8 cellular contexts compared by ENCODE assay signal in the genomic region with DNA sequence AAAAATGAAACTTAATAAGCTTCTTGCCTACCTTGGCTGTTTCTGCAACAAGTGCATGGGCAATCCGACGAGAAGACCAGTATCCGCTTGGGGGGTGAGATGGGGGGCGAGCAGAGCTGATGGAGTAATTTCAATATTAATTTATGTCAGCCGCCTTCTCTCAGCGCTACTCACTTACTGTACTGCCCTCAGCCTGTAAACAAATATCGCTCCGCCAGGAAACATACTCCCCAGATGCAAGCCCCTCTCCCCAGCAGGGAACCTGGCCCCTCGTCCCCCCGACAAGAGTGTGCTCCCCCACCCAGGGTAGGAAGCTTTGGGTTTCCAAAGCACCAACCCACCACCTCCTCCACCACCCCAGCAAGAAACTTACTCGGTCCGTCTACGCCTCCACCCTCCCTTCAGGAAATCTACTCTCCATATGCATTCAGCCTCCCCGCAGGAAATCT. TPM values are rescaled to one million over a fixed set of nuclear protein-coding genes. Genes with fewer than 3 reads are reported as not detected.
A peak's percentile ranks its signal among the peaks of the same experiment; 100 is the strongest.
DNase-seq lines count a peak whose midpoint lies in the region; ATAC-seq and TF ChIP-seq lines count a peak whose summit lies in the region.

No MANE protein-coding gene starts in this region.

- H3K79me2 ChIP-seq in PC-3 (ENCODE audit: low read length) = peaks cover 58% of the 10 kb centered on the region
- peaks cover 41% of the 10 kb centered on the region for H3K79me2 ChIP-seq in neural cell (replicated peaks; ENCODE audit: insufficient read depth, low read length)

- peak overlapping the region; percentile 82 for H2AFZ ChIP-seq in PC-3 (ENCODE audit: low read length)
- peak overlapping the region; percentile 89 for H2AFZ ChIP-seq in neural cell (ENCODE audit: low read depth, low read length)

- TF ChIP-seq POLR2A in erythroblast (IDR thresholded peaks at IDR 0.05; ENCODE audit: low read length) = no peak

- TF ChIP-seq RAD21 in neural cell (conservative IDR thresholded peaks at IDR 0.05) = no peak

- ATAC-seq in PC-3 (peak; percentile 10), GM21447 (IDR thresholded peaks at IDR 0.05; ENCODE audit: unreplicated experiment) (no peak)

- H3K9me3 ChIP-seq in PC-3 (ENCODE audit: low read length) (no peaks in the 10 kb centered on the region), colonic mucosa (no peaks in the 10 kb centered on the region), neural cell (ENCODE audit: low read length) (no peaks in the 10 kb centered on the region)

- TF ChIP-seq CTCF in PC-3 (conservative IDR thresholded peaks at IDR 0.05; ENCODE audit: low read depth, low read length) (no peak), colonic mucosa (IDR thresholded peaks at IDR 0.05) (no peak), neural cell (IDR thresholded peaks at IDR 0.05; ENCODE audit: poor library complexity, severe bottlenecking) (no peak)

- intact Hi-C loops in PC-3 (cut with micrococcal nuclease) (loop anchor here (1.0 to 5.0 kb wide), 5 partner anchors 49 to 220 kb away; no protein-coding TSS in a partner anchor), colonic mucosa (cut with DNase I) (no loop called here)

- peak overlapping the region; percentile 74 for H3K9ac ChIP-seq in PC-3 (ENCODE audit: low read length)
- peak overlapping the region; percentile 45 to 80 for H3K9ac ChIP-seq in colonic mucosa (ENCODE audit: low read depth in 2 of 2, low read length in 2 of 2)
- peak overlapping the region; percentile 100 for H3K9ac ChIP-seq in neural cell (ENCODE audit: low read length)

- H3K4me2 ChIP-seq in PC-3 (ENCODE audit: low read length) = peak overlapping the region; percentile 85
- H3K4me2 ChIP-seq in neural cell (ENCODE audit: low read length) = peak overlapping the region; percentile 93

- H3K4me1 ChIP-seq in PC-3 (ENCODE audit: insufficient read depth, low read length) (peaks cover 21% of the 10 kb centered on the region), colonic mucosa (no peaks in the 10 kb centered on the region)

- H3F3A ChIP-seq in PC-3 (ENCODE audit: low read length, unreplicated experiment) (no peaks in the 10 kb centered on the region), neural cell (ENCODE audit: insufficient read depth, low read length, poor library complexity, severe bottlenecking) (peaks cover 16% of the 10 kb centered on the region)

- H3K27ac ChIP-seq in PC-3 (ENCODE audit: low read length) (peak overlapping the region; percentile 72), colonic mucosa (peak overlapping the region; percentile 93), neural cell (ENCODE audit: low read length) (peak overlapping the region; percentile 100)

- H3K27me3 ChIP-seq in PC-3 (ENCODE audit: low read length) (no peaks in the 10 kb centered on the region), colonic mucosa (no peaks in the 10 kb centered on the region), neural cell (ENCODE audit: insufficient read depth, low read depth, low read length) (no peaks in the 10 kb centered on the region)

- CTCF ChIA-PET in PC-3 (lab: Charles Lee) = interaction anchor here (0.6 to 1.8 kb wide), 4 partner anchors 27 to 119 kb away, joined by 6 to 14 read pairs (median 9); no protein-coding TSS in a partner anchor

- H4K20me1 ChIP-seq in PC-3 (ENCODE audit: low read length) (peaks cover 12% of the 10 kb centered on the region), neural cell (ENCODE audit: insufficient read depth) (no peaks in the 10 kb centered on the region)

- H3K36me3 ChIP-seq in PC-3 (ENCODE audit: low read depth, low read length) = no peaks in the 10 kb centered on the region
- H3K36me3 ChIP-seq in colonic mucosa = no peaks in the 10 kb centered on the region
- H3K36me3 ChIP-seq in neural cell (ENCODE audit: insufficient read depth, low read length) = no peaks in the 10 kb centered on the region

- no peaks in the 10 kb centered on the region for H3K9me2 ChIP-seq in PC-3 (replicated peaks; ENCODE audit: low read length)
- H3K9me2 ChIP-seq in neural cell (ENCODE audit: insufficient read depth, low read length) = no peaks in the 10 kb centered on the region

- TF ChIP-seq EP300 in neural cell (conservative IDR thresholded peaks at IDR 0.05; ENCODE audit: poor library complexity, severe bottlenecking) = no peak

- DNase-seq in SHP77 treated with DMSO at 0.1 percent for 48 hours (lab: John Stamatoyannopoulos, UW) (peak; percentile 47), SHP77 (lab: John Stamatoyannopoulos, UW) (no peak), PC-3 (no peak), colonic mucosa (no peak), erythroblast (lab: John Stamatoyannopoulos, UW) (no peak)
- no peak for DNase-seq in stimulated activated CD4-positive, alpha-beta T cell treated with anti-CD3 and anti-CD28 coated beads, Interleukin-12 subunit alpha, Interleukin-12 subunit beta, amount 100 ng/mL, for 4 hours

- POLR2A ChIA-PET in PC-3 (lab: Charles Lee; ENCODE audit: unreplicated experiment) = interaction anchor here (0.6 kb wide), 1 partner anchor 114 kb away, joined by 3 read pairs; no protein-coding TSS in a partner anchor

- H3K4me3 ChIP-seq in PC-3 (ENCODE audit: low read length) (peak overlapping the region; percentile 71), colonic mucosa (peak overlapping the region; percentile 81), neural cell (ENCODE audit: low read length) (peak overlapping the region; percentile 94)

- BruUV-seq in PC-3 (replicated peaks; lab: Mats Ljungman, UMichigan) = no TSS peak

TF ChIP-seq in neural cell, 6 proteins besides CTCF, POLR2A, EP300 and RAD21:
- TF ChIP-seq POLR2AphosphoS5 (IDR thresholded peaks at IDR 0.05) = no peak
- TF ChIP-seq, protein P1, sequence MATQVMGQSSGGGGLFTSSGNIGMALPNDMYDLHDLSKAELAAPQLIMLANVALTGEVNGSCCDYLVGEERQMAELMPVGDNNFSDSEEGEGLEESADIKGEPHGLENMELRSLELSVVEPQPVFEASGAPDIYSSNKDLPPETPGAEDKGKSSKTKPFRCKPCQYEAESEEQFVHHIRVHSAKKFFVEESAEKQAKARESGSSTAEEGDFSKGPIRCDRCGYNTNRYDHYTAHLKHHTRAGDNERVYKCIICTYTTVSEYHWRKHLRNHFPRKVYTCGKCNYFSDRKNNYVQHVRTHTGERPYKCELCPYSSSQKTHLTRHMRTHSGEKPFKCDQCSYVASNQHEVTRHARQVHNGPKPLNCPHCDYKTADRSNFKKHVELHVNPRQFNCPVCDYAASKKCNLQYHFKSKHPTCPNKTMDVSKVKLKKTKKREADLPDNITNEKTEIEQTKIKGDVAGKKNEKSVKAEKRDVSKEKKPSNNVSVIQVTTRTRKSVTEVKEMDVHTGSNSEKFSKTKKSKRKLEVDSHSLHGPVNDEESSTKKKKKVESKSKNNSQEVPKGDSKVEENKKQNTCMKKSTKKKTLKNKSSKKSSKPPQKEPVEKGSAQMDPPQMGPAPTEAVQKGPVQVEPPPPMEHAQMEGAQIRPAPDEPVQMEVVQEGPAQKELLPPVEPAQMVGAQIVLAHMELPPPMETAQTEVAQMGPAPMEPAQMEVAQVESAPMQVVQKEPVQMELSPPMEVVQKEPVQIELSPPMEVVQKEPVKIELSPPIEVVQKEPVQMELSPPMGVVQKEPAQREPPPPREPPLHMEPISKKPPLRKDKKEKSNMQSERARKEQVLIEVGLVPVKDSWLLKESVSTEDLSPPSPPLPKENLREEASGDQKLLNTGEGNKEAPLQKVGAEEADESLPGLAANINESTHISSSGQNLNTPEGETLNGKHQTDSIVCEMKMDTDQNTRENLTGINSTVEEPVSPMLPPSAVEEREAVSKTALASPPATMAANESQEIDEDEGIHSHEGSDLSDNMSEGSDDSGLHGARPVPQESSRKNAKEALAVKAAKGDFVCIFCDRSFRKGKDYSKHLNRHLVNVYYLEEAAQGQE (IDR thresholded peaks at IDR 0.05; ENCODE audit: borderline replicate concordance) = peak; percentile 16

RNA-seq across cellular contexts. Expression of a gene that starts 0.6 kb away (rescaled TPM):
- total RNA-seq in PC-3 (2014; rRNA removed) (13.7 and 13.9 TPM in 2 replicates), colonic mucosa (1 to 10 TPM; 3.5 to 3.8 TPM)
- 4.3 and 4.5 TPM in 2 replicates for polyA plus RNA-seq in neural cell
- polyA minus RNA-seq in neural cell = 8.8 and 10.0 TPM in 2 replicates
